1 cellular context compared by ENCODE assay signal in genomic region chrX:150060406-150060805, GRCh38.
TF ChIP-seq lines count a peak whose summit lies in the region.

No MANE protein-coding gene starts in this region.

TF ChIP-seq in A549, 52 proteins besides CTCF, POLR2A, EP300 and RAD21 (continued from another document):
- TF ChIP-seq USF2 (IDR thresholded peaks at IDR 0.05) (no peak), E2F6 (IDR thresholded peaks at IDR 0.05; ENCODE audit: borderline replicate concordance, low read depth) (no peak), KDM5A (IDR thresholded peaks at IDR 0.05) (no peak), ESRRA (IDR thresholded peaks at IDR 0.05; ENCODE audit: borderline replicate concordance, low read length) (no peak), TP53 (CRISPR knock-in tag; IDR thresholded peaks at IDR 0.05) (no peak), RCOR1 (IDR thresholded peaks at IDR 0.05; ENCODE audit: low read depth, low read length) (no peak), HEYL (CRISPR knock-in tag; IDR thresholded peaks at IDR 0.05) (no peak), CEBPB (IDR thresholded peaks at IDR 0.05) (no peak), BHLHE40 (IDR thresholded peaks at IDR 0.05; ENCODE audit: low read depth, low read length) (no peak), CHD4 (IDR thresholded peaks at IDR 0.05; ENCODE audit: borderline replicate concordance) (no peak), HES2 (IDR thresholded peaks at IDR 0.05) (no peak), RARB (CRISPR knock-in tag; IDR thresholded peaks at IDR 0.05) (no peak)
